In the genomic region with DNA sequence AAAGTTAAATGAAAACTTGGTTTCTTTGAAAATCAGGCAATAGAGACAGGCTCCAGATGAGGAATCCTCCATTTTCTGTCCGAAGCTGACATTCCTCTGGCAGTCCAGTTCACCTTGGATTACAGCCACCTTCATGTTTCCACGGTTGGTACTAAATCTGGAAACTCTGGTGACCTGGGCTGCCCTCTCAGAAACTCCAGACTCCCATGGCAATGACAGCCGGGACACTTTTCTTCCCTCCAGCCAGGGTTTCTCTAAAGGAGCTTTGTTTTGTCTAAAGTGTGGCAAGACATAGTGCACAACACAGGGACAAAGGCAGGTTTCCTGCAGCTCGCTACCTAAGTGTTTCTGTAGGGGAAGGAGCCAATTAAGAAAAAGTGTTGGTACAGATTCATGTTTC, we compare ENCODE assay signal across 1 cellular context.
TF ChIP-seq lines count a peak whose summit lies in the region.

No MANE protein-coding gene starts in this region.

TF ChIP-seq in GM23338, 12 proteins besides CTCF, POLR2A, EP300 and RAD21:
- TF ChIP-seq, protein P1, sequence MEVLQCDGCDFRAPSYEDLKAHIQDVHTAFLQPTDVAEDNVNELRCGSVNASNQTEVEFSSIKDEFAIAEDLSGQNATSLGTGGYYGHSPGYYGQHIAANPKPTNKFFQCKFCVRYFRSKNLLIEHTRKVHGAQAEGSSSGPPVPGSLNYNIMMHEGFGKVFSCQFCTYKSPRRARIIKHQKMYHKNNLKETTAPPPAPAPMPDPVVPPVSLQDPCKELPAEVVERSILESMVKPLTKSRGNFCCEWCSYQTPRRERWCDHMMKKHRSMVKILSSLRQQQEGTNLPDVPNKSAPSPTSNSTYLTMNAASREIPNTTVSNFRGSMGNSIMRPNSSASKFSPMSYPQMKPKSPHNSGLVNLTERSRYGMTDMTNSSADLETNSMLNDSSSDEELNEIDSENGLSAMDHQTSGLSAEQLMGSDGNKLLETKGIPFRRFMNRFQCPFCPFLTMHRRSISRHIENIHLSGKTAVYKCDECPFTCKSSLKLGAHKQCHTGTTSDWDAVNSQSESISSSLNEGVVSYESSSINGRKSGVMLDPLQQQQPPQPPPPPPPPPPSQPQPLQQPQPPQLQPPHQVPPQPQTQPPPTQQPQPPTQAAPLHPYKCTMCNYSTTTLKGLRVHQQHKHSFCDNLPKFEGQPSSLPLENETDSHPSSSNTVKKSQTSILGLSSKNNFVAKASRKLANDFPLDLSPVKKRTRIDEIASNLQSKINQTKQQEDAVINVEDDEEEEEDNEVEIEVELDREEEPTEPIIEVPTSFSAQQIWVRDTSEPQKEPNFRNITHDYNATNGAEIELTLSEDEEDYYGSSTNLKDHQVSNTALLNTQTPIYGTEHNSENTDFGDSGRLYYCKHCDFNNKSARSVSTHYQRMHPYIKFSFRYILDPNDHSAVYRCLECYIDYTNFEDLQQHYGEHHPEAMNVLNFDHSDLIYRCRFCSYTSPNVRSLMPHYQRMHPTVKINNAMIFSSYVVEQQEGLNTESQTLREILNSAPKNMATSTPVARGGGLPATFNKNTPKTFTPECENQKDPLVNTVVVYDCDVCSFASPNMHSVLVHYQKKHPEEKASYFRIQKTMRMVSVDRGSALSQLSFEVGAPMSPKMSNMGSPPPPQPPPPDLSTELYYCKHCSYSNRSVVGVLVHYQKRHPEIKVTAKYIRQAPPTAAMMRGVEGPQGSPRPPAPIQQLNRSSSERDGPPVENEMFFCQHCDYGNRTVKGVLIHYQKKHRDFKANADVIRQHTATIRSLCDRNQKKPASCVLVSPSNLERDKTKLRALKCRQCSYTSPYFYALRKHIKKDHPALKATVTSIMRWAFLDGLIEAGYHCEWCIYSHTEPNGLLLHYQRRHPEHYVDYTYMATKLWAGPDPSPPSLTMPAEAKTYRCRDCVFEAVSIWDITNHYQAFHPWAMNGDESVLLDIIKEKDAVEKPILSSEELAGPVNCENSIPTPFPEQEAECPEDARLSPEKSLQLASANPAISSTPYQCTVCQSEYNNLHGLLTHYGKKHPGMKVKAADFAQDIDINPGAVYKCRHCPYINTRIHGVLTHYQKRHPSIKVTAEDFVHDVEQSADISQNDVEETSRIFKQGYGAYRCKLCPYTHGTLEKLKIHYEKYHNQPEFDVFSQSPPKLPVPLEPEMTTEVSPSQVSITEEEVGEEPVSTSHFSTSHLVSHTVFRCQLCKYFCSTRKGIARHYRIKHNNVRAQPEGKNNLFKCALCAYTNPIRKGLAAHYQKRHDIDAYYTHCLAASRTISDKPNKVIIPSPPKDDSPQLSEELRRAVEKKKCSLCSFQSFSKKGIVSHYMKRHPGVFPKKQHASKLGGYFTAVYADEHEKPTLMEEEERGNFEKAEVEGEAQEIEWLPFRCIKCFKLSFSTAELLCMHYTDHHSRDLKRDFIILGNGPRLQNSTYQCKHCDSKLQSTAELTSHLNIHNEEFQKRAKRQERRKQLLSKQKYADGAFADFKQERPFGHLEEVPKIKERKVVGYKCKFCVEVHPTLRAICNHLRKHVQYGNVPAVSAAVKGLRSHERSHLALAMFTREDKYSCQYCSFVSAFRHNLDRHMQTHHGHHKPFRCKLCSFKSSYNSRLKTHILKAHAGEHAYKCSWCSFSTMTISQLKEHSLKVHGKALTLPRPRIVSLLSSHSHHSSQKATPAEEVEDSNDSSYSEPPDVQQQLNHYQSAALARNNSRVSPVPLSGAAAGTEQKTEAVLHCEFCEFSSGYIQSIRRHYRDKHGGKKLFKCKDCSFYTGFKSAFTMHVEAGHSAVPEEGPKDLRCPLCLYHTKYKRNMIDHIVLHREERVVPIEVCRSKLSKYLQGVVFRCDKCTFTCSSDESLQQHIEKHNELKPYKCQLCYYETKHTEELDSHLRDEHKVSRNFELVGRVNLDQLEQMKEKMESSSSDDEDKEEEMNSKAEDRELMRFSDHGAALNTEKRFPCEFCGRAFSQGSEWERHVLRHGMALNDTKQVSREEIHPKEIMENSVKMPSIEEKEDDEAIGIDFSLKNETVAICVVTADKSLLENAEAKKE (CRISPR knock-in tag; IDR thresholded peaks at IDR 0.05), result no peak
- no peak for TF ChIP-seq NANOG (IDR thresholded peaks at IDR 0.05; ENCODE audit: borderline replicate concordance)
- TF ChIP-seq POLR2AphosphoS5 (IDR thresholded peaks at IDR 0.05; ENCODE audit: low read depth), result no peak
- TF ChIP-seq, protein P2, sequence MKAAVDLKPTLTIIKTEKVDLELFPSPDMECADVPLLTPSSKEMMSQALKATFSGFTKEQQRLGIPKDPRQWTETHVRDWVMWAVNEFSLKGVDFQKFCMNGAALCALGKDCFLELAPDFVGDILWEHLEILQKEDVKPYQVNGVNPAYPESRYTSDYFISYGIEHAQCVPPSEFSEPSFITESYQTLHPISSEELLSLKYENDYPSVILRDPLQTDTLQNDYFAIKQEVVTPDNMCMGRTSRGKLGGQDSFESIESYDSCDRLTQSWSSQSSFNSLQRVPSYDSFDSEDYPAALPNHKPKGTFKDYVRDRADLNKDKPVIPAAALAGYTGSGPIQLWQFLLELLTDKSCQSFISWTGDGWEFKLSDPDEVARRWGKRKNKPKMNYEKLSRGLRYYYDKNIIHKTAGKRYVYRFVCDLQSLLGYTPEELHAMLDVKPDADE (IDR thresholded peaks at IDR 0.05), result no peak
- TF ChIP-seq STAT1 (IDR thresholded peaks at IDR 0.05; ENCODE audit: unreplicated experiment), result no peak
- TF ChIP-seq JUNB (IDR thresholded peaks at IDR 0.05; ENCODE audit: unreplicated experiment), result no peak
- no peak for TF ChIP-seq EZH2 (IDR thresholded peaks at IDR 0.05; ENCODE audit: low read depth, unreplicated experiment)
- TF ChIP-seq ZNF331 (CRISPR knock-in tag; IDR thresholded peaks at IDR 0.05; ENCODE audit: low read depth), result no peak
- TF ChIP-seq EZH2phosphoT487 (IDR thresholded peaks at IDR 0.05; ENCODE audit: unreplicated experiment), result no peak
- TF ChIP-seq CREB1 (CRISPR knock-in tag; IDR thresholded peaks at IDR 0.05; ENCODE audit: low read depth), result no peak
- TF ChIP-seq, protein P3, sequence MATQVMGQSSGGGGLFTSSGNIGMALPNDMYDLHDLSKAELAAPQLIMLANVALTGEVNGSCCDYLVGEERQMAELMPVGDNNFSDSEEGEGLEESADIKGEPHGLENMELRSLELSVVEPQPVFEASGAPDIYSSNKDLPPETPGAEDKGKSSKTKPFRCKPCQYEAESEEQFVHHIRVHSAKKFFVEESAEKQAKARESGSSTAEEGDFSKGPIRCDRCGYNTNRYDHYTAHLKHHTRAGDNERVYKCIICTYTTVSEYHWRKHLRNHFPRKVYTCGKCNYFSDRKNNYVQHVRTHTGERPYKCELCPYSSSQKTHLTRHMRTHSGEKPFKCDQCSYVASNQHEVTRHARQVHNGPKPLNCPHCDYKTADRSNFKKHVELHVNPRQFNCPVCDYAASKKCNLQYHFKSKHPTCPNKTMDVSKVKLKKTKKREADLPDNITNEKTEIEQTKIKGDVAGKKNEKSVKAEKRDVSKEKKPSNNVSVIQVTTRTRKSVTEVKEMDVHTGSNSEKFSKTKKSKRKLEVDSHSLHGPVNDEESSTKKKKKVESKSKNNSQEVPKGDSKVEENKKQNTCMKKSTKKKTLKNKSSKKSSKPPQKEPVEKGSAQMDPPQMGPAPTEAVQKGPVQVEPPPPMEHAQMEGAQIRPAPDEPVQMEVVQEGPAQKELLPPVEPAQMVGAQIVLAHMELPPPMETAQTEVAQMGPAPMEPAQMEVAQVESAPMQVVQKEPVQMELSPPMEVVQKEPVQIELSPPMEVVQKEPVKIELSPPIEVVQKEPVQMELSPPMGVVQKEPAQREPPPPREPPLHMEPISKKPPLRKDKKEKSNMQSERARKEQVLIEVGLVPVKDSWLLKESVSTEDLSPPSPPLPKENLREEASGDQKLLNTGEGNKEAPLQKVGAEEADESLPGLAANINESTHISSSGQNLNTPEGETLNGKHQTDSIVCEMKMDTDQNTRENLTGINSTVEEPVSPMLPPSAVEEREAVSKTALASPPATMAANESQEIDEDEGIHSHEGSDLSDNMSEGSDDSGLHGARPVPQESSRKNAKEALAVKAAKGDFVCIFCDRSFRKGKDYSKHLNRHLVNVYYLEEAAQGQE (IDR thresholded peaks at IDR 0.05; ENCODE audit: unreplicated experiment), result no peak
- TF ChIP-seq ZNF114 (CRISPR knock-in tag; IDR thresholded peaks at IDR 0.05), result no peak
